8 cellular contexts compared by ENCODE assay signal in the genomic region with DNA sequence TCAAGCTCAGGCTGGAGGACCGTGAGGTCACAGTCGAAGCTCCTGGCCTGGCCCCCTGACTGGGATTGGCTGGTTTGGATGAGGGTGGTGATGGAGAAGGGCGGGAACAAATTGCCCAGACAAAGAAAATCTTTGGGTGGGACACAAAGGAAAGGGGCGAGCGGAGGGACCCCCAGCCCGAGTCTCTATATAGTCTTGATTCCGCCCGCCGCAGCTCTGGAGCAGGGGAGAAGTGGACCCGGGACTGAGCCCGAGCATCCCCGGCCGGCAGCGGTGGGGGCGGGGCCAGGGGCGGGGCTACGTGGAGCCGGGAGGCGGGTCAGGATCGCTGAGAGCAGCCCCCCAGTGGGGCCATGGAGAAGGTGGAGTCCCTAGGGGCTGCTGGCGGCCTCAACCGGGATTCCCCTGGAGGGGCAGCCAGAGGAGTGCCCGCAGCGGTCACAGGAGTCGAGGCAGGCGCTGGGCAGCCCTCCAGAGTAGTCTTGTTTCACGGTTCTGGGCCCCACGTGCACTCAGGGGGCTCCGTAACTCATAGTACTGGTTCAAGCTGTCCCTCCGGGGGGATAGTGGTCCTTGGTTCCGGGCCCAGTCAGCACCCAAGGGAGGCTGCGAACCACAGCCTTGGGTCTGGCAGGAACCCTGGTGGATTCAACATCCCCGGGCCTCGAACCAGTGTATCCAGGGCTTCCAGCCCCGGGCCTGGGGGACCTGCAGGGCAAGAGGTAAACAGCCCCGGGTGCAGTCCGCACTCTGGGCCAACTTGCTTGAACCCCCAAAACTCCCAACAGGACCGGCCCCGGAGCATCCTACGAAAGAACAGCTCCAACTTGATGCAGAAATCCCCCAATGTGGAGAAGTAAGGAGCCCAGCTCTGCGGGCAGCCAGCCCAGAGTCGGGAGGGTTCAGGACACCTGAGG. TPM values are rescaled to one million over a fixed set of nuclear protein-coding genes. Genes with fewer than 3 reads are reported as not detected.
DNase-seq lines count a peak whose midpoint lies in the region; ATAC-seq and TF ChIP-seq lines count a peak whose summit lies in the region.

No MANE protein-coding gene starts in this region.

- H3K27me3 ChIP-seq in kidney epithelial cell (ENCODE audit: control insufficient read depth, insufficient read depth, low read length), result no peaks in the 10 kb centered on the region

- no peak for TF ChIP-seq CTCF in kidney epithelial cell (IDR thresholded peaks at IDR 0.05; ENCODE audit: insufficient read depth, low read length, poor library complexity, severe bottlenecking)

- ATAC-seq in GM18519 (IDR thresholded peaks at IDR 0.05; ENCODE audit: low FRiP score, unreplicated experiment), result peak; percentile 16
- peak; percentile 41 for ATAC-seq in HG02798 (IDR thresholded peaks at IDR 0.05; ENCODE audit: poor library complexity, unreplicated experiment)

- peak overlapping the region; percentile 98 for H3K4me3 ChIP-seq in kidney epithelial cell (ENCODE audit: low read depth, low read length)

- DNase-seq in NCI-H2029 (lab: John Stamatoyannopoulos, UW), result peak; percentile 24
- peak; percentile 39 to 67 (median 49) for DNase-seq in activated CD4-positive, CD25-positive, alpha-beta regulatory T cell (lab: John Stamatoyannopoulos, UW)
- peak; percentile 81 for DNase-seq in central memory CD4-positive, alpha-beta T cell
- no peak for DNase-seq in kidney epithelial cell (ENCODE audit: low read depth)
- DNase-seq in stimulated activated CD4-positive, alpha-beta T cell treated with anti-CD3 and anti-CD28 coated beads, Interleukin-15, amount 100 ng/mL, for 24 hours, result peak; percentile 87
- no peak for DNase-seq in SKM-1 treated with dmso at 0.1 percent for 144 hours (lab: John Stamatoyannopoulos, UW; ENCODE audit: unreplicated experiment)

- H3K36me3 ChIP-seq in kidney epithelial cell (ENCODE audit: control insufficient read depth, insufficient read depth, low read length), result no peaks in the 10 kb centered on the region

RNA-seq across cellular contexts. Expression of a gene that starts 1.2 kb away (rescaled TPM):
- total RNA-seq in kidney epithelial cell, result 16.3 and 29.9 TPM in 2 replicates

RNA-seq across cellular contexts. Expression of a gene that starts 6.0 kb away (rescaled TPM):
- 0.14 and 3.6 TPM in 2 replicates for total RNA-seq in kidney epithelial cell

RNA-seq across cellular contexts. Expression of a gene that starts 15.2 kb away (rescaled TPM):
- total RNA-seq in kidney epithelial cell, result 73.5 and 76.0 TPM in 2 replicates

RNA-seq across cellular contexts. Expression of a gene that starts 21.6 kb away (rescaled TPM):
- total RNA-seq in kidney epithelial cell, result 14.9 and 15.5 TPM in 2 replicates

RNA-seq across cellular contexts. Expression of a gene that starts 22.9 kb away (rescaled TPM):
- 460 and 490 TPM in 2 replicates for total RNA-seq in kidney epithelial cell

Comparison
In these comparisons a context has a peak if more than half of its experiments do, and no peak if none do; other contexts are left out.
1. DNase-seq: peak in NCI-H2029 (single experiment), activated CD4-positive, CD25-positive, alpha-beta regulatory T cell (4 of 4), central memory CD4-positive, alpha-beta T cell (single experiment) and stimulated activated CD4-positive, alpha-beta T cell treated with anti-CD3 and anti-CD28 coated beads, Interleukin-15, amount 100 ng/mL, for 24 hours (single experiment); none in kidney epithelial cell (single experiment) and SKM-1 treated with dmso at 0.1 percent for 144 hours (single experiment).